ENCODE assay signal across 1 cellular context in the genomic region with DNA sequence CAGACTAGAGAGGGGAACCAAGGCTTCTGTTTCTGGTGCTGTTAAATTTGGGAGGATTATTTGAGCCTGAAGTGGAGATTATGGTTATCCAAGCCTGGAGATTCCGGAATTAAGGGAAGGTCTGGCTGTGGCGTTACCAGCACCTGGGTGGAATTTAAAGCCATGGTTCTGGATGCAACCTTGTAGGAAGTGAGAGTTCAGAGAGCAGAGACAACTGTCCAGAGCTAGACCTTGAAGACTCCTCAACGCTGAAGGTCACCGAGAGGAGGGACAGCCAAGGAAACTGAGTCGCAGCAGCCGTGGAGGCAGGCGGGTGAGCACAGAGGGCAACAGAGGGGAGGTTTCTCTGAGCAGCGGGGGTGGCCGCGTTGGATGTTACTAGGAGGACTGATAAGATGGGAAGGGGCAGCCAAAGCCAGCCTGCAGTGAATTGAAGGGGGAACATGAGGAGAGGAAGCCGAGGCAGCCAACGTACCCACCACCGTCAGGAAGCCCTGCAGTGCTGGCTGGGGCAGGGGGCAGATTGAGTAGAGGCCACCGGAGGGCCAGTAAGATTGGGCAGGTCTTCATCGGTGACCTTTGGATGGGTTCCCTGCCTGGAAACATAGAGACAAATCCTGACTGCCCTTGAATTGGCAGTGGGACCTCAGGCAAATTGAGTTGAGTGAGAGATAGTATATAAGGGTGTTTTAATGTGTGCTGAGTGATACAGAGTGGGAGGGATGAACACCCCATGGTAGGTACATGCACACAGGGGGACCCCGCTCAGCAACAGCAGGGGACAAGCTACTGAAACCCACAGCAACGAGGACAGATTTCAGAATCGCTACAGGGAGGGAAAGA.
TF ChIP-seq lines count a peak whose summit lies in the region.

No MANE protein-coding gene starts in this region.

TF ChIP-seq in HepG2, 621 proteins besides CTCF, POLR2A, EP300 and RAD21 (continued from another document and continues in another):
- TF ChIP-seq, protein P1, sequence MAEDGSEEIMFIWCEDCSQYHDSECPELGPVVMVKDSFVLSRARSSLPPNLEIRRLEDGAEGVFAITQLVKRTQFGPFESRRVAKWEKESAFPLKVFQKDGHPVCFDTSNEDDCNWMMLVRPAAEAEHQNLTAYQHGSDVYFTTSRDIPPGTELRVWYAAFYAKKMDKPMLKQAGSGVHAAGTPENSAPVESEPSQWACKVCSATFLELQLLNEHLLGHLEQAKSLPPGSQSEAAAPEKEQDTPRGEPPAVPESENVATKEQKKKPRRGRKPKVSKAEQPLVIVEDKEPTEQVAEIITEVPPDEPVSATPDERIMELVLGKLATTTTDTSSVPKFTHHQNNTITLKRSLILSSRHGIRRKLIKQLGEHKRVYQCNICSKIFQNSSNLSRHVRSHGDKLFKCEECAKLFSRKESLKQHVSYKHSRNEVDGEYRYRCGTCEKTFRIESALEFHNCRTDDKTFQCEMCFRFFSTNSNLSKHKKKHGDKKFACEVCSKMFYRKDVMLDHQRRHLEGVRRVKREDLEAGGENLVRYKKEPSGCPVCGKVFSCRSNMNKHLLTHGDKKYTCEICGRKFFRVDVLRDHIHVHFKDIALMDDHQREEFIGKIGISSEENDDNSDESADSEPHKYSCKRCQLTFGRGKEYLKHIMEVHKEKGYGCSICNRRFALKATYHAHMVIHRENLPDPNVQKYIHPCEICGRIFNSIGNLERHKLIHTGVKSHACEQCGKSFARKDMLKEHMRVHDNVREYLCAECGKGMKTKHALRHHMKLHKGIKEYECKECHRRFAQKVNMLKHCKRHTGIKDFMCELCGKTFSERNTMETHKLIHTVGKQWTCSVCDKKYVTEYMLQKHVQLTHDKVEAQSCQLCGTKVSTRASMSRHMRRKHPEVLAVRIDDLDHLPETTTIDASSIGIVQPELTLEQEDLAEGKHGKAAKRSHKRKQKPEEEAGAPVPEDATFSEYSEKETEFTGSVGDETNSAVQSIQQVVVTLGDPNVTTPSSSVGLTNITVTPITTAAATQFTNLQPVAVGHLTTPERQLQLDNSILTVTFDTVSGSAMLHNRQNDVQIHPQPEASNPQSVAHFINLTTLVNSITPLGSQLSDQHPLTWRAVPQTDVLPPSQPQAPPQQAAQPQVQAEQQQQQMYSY (CRISPR knock-in tag; IDR thresholded peaks at IDR 0.05), result no peak
- TF ChIP-seq HNRNPUL1 (IDR thresholded peaks at IDR 0.05; ENCODE audit: low read depth, low read length) (no peak), ZNF292 (CRISPR knock-in tag; IDR thresholded peaks at IDR 0.05; ENCODE audit: borderline replicate concordance, low read depth) (no peak), THAP11 (CRISPR knock-in tag; IDR thresholded peaks at IDR 0.05) (no peak), GMEB2 (CRISPR knock-in tag; IDR thresholded peaks at IDR 0.05; ENCODE audit: low read depth) (no peak), ZSCAN21 (CRISPR knock-in tag; IDR thresholded peaks at IDR 0.05; ENCODE audit: borderline replicate concordance) (no peak), ZNF746 (CRISPR knock-in tag; IDR thresholded peaks at IDR 0.05) (no peak), XBP1 (CRISPR knock-in tag; IDR thresholded peaks at IDR 0.05) (no peak), HDAC6 (IDR thresholded peaks at IDR 0.05; ENCODE audit: low read depth, low read length) (no peak), ZNF430 (CRISPR knock-in tag; IDR thresholded peaks at IDR 0.05) (no peak), ZNF331 (CRISPR knock-in tag; IDR thresholded peaks at IDR 0.05) (no peak), FOXC1 (CRISPR knock-in tag; IDR thresholded peaks at IDR 0.05; ENCODE audit: borderline replicate concordance) (no peak; the same call in 1 of the 2 replicates), NRL (CRISPR knock-in tag; IDR thresholded peaks at IDR 0.05; ENCODE audit: borderline replicate concordance) (no peak), HMG20A (CRISPR knock-in tag; IDR thresholded peaks at IDR 0.05; ENCODE audit: borderline replicate concordance) (no peak), ZBTB46 (CRISPR knock-in tag; IDR thresholded peaks at IDR 0.05; ENCODE audit: borderline replicate concordance) (no peak), TBP (CRISPR knock-in tag; IDR thresholded peaks at IDR 0.05) (no peak), ZFP37 (CRISPR knock-in tag; IDR thresholded peaks at IDR 0.05; ENCODE audit: borderline replicate concordance) (0 out of 2 replicates have a peak, but pooled peaks have one; percentile 2), NFKBIZ (CRISPR knock-in tag; IDR thresholded peaks at IDR 0.05) (no peak), PHF5A (CRISPR knock-in tag; IDR thresholded peaks at IDR 0.05; ENCODE audit: low read depth, unreplicated experiment) (no peak), ZNF441 (CRISPR knock-in tag; IDR thresholded peaks at IDR 0.05; ENCODE audit: borderline replicate concordance) (no peak), FOXP4 (CRISPR knock-in tag; IDR thresholded peaks at IDR 0.05) (no peak; the same call in 1 of the 2 replicates), PPARG (CRISPR knock-in tag; conservative IDR thresholded peaks at IDR 0.05) (no peak), SRF (IDR thresholded peaks at IDR 0.05; ENCODE audit: low read depth, low read length) (no peak), ZNF724P (CRISPR knock-in tag; IDR thresholded peaks at IDR 0.05; ENCODE audit: borderline replicate concordance) (no peak), NR2C2 (CRISPR knock-in tag; IDR thresholded peaks at IDR 0.05; ENCODE audit: borderline replicate concordance) (no peak), ZEB1 (IDR thresholded peaks at IDR 0.05; ENCODE audit: insufficient replicate concordance, low read depth) (no peak), ESRRA (CRISPR knock-in tag; IDR thresholded peaks at IDR 0.05; ENCODE audit: low read depth) (no peak), SP2 (CRISPR knock-in tag; IDR thresholded peaks at IDR 0.05) (no peak), ZFP90 (CRISPR knock-in tag; IDR thresholded peaks at IDR 0.05; ENCODE audit: borderline replicate concordance) (no peak), ZMAT5 (CRISPR knock-in tag; IDR thresholded peaks at IDR 0.05; ENCODE audit: borderline replicate concordance, low read depth) (no peak), ZNF30 (CRISPR knock-in tag; IDR thresholded peaks at IDR 0.05) (no peak), PREB (CRISPR knock-in tag; IDR thresholded peaks at IDR 0.05) (no peak), KDM6A (CRISPR knock-in tag; IDR thresholded peaks at IDR 0.05; ENCODE audit: low read depth) (no peak)
- TF ChIP-seq, protein P2, sequence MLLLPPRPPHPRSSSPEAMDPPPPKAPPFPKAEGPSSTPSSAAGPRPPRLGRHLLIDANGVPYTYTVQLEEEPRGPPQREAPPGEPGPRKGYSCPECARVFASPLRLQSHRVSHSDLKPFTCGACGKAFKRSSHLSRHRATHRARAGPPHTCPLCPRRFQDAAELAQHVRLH (CRISPR knock-in tag; IDR thresholded peaks at IDR 0.05; ENCODE audit: borderline replicate concordance, low read depth), result no peak
- TF ChIP-seq, protein P3, sequence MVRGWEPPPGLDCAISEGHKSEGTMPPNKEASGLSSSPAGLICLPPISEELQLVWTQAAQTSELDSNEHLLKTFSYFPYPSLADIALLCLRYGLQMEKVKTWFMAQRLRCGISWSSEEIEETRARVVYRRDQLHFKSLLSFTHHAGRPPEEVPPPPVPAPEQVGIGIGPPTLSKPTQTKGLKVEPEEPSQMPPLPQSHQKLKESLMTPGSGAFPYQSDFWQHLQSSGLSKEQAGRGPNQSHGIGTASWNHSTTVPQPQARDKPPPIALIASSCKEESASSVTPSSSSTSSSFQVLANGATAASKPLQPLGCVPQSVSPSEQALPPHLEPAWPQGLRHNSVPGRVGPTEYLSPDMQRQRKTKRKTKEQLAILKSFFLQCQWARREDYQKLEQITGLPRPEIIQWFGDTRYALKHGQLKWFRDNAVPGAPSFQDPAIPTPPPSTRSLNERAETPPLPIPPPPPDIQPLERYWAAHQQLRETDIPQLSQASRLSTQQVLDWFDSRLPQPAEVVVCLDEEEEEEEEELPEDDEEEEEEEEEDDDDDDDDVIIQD (CRISPR knock-in tag; IDR thresholded peaks at IDR 0.05; ENCODE audit: low read depth), result no peak; the same call in 1 of the 2 replicates
- TF ChIP-seq, protein P4, sequence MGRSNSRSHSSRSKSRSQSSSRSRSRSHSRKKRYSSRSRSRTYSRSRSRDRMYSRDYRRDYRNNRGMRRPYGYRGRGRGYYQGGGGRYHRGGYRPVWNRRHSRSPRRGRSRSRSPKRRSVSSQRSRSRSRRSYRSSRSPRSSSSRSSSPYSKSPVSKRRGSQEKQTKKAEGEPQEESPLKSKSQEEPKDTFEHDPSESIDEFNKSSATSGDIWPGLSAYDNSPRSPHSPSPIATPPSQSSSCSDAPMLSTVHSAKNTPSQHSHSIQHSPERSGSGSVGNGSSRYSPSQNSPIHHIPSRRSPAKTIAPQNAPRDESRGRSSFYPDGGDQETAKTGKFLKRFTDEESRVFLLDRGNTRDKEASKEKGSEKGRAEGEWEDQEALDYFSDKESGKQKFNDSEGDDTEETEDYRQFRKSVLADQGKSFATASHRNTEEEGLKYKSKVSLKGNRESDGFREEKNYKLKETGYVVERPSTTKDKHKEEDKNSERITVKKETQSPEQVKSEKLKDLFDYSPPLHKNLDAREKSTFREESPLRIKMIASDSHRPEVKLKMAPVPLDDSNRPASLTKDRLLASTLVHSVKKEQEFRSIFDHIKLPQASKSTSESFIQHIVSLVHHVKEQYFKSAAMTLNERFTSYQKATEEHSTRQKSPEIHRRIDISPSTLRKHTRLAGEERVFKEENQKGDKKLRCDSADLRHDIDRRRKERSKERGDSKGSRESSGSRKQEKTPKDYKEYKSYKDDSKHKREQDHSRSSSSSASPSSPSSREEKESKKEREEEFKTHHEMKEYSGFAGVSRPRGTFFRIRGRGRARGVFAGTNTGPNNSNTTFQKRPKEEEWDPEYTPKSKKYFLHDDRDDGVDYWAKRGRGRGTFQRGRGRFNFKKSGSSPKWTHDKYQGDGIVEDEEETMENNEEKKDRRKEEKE (IDR thresholded peaks at IDR 0.05), result no peak
- TF ChIP-seq, protein P5, sequence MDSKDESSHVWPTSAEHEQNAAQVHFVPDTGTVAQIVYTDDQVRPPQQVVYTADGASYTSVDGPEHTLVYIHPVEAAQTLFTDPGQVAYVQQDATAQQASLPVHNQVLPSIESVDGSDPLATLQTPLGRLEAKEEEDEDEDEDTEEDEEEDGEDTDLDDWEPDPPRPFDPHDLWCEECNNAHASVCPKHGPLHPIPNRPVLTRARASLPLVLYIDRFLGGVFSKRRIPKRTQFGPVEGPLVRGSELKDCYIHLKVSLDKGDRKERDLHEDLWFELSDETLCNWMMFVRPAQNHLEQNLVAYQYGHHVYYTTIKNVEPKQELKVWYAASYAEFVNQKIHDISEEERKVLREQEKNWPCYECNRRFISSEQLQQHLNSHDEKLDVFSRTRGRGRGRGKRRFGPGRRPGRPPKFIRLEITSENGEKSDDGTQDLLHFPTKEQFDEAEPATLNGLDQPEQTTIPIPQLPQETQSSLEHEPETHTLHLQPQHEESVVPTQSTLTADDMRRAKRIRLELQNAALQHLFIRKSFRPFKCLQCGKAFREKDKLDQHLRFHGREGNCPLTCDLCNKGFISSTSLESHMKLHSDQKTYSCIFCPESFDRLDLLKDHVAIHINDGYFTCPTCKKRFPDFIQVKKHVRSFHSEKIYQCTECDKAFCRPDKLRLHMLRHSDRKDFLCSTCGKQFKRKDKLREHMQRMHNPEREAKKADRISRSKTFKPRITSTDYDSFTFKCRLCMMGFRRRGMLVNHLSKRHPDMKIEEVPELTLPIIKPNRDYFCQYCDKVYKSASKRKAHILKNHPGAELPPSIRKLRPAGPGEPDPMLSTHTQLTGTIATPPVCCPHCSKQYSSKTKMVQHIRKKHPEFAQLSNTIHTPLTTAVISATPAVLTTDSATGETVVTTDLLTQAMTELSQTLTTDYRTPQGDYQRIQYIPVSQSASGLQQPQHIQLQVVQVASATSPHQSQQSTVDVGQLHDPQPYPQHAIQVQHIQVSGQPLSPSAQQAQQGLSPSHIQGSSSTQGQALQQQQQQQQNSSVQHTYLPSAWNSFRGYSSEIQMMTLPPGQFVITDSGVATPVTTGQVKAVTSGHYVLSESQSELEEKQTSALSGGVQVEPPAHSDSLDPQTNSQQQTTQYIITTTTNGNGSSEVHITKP (CRISPR knock-in tag; IDR thresholded peaks at IDR 0.05; ENCODE audit: low read depth), result no peak
